Comparison of ENCODE assay signal across 32 cellular contexts in the genomic region with DNA sequence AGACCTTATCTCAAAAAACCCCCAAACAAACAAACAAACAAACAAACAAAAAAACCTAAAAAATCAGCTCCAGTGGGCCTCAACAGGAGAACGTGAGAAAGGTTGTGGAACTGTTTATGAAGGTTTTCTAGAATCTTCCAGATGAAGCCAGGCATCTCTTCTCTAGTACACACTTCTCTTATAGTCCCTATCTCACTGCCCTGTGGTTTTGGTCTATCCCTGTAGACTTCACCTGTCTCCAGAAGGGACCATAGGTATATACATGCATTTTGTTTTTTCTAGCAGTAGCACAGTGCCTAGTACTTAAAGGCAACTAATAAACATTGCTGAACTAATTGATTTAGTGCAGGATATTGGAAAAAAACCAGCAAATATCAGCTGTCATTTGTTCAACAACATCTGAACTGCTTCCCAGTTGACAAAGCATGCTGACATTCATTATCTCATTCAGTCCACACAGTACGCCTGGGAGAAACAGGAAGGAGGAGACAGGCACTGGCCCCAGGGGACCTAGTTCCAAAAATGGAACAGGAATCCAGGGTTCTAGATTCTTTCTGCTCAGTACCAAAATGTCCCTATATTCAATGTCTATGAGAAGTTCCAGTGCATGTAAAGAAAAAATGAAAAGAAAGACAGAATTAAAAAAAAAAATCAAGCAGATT. TPM values are rescaled to one million over a fixed set of nuclear protein-coding genes. Genes with fewer than 3 reads are reported as not detected.
"Had no signal": no experiment of that assay in that cellular context is flagged by ENCODE, and none has a peak within 500 bp of the region (broad histone marks: within the 10 kb centered on the region; RNA-seq: fewer than 3 reads in every experiment).

No MANE protein-coding gene starts in this region.

- H3K4me1 ChIP-seq: parathyroid adenoma, psoas muscle, right lobe of liver, sigmoid colon, thyroid gland, upper lobe of left lung, vagina had no signal

- H3K4me3 ChIP-seq: psoas muscle, right lobe of liver, sigmoid colon, stomach, thoracic aorta, thyroid gland, tibial nerve, upper lobe of left lung, vagina had no signal

- H3K27ac ChIP-seq: neutrophil, parathyroid adenoma, psoas muscle, right lobe of liver, sigmoid colon, stomach, thoracic aorta, thyroid gland, tibial nerve, upper lobe of left lung, vagina had no signal

- H3K4me3 Mint-ChIP-seq: naive thymus-derived CD8-positive, alpha-beta T cell; natural killer cell treated with Interleukin-12 subunit alpha and Interleukin-12 subunit beta and Interleukin-15 and Interleukin-18, amount 100 ng/mL, for 72 hours; nephron progenitor cell; neural crest cell; stimulated activated effector memory CD8-positive, alpha-beta T cell treated with anti-CD3 and anti-CD28 coated beads, Interleukin-12 subunit alpha, Interleukin-12 subunit beta, amount 100 ng/mL, for 72 hours; stimulated activated naive B cell treated with anti-CD40 and anti-IgM and Interleukin-4, amounts not matched to agents 10 μg/mL and 1 μg/mL and 100 μg/mL, for 72 hours; stimulated activated naive CD8-positive, alpha-beta T cell treated with anti-CD3 and anti-CD28 coated beads, Interleukin-15, Interleukin-2, amounts not matched to agents 100 ng/mL and 50 ng/mL, for 24 hours had no signal

- H3K36me3 ChIP-seq: neutrophil, right lobe of liver, sigmoid colon, stomach, thoracic aorta, thyroid gland, tibial nerve, upper lobe of left lung, vagina had no signal

- H3K36me3 Mint-ChIP-seq: natural killer cell treated with Interleukin-12 subunit alpha and Interleukin-12 subunit beta and Interleukin-15 and Interleukin-18, amount 100 ng/mL, for 72 hours; stimulated activated effector memory CD8-positive, alpha-beta T cell treated with anti-CD3 and anti-CD28 coated beads, Interleukin-12 subunit alpha, Interleukin-12 subunit beta, amount 100 ng/mL, for 72 hours; stimulated activated naive B cell treated with anti-CD40 and anti-IgM and Interleukin-4, amounts not matched to agents 10 μg/mL and 1 μg/mL and 100 μg/mL, for 72 hours had no signal

- H3K9me3 Mint-ChIP-seq: stimulated activated effector memory CD8-positive, alpha-beta T cell treated with anti-CD3 and anti-CD28 coated beads, Interleukin-12 subunit alpha, Interleukin-12 subunit beta, amount 100 ng/mL, for 72 hours; stimulated activated naive CD8-positive, alpha-beta T cell treated with anti-CD3 and anti-CD28 coated beads, Interleukin-15, Interleukin-2, amounts not matched to agents 100 ng/mL and 50 ng/mL, for 24 hours had no signal

- H3K27ac Mint-ChIP-seq: naive thymus-derived CD8-positive, alpha-beta T cell; natural killer cell treated with Interleukin-12 subunit alpha and Interleukin-12 subunit beta and Interleukin-15 and Interleukin-18, amount 100 ng/mL, for 72 hours; nephron progenitor cell; progenitor cell of endocrine pancreas; stimulated activated effector memory CD8-positive, alpha-beta T cell treated with anti-CD3 and anti-CD28 coated beads, Interleukin-12 subunit alpha, Interleukin-12 subunit beta, amount 100 ng/mL, for 72 hours; stimulated activated naive B cell treated with anti-CD40 and anti-IgM and Interleukin-4, amounts not matched to agents 10 μg/mL and 1 μg/mL and 100 μg/mL, for 72 hours; stimulated activated naive CD8-positive, alpha-beta T cell treated with anti-CD3 and anti-CD28 coated beads, Interleukin-15, Interleukin-2, amounts not matched to agents 100 ng/mL and 50 ng/mL, for 24 hours had no signal

- H3K4me1 Mint-ChIP-seq: naive thymus-derived CD8-positive, alpha-beta T cell; stimulated activated effector memory CD8-positive, alpha-beta T cell treated with anti-CD3 and anti-CD28 coated beads, Interleukin-12 subunit alpha, Interleukin-12 subunit beta, amount 100 ng/mL, for 72 hours; stimulated activated naive B cell treated with anti-CD40 and anti-IgM and Interleukin-4, amounts not matched to agents 10 μg/mL and 1 μg/mL and 100 μg/mL, for 72 hours had no signal

- H3K9me3 ChIP-seq: neutrophil, psoas muscle, right lobe of liver, sigmoid colon, stomach, thoracic aorta, thyroid gland, upper lobe of left lung, vagina had no signal

- ATAC-seq: naive thymus-derived CD8-positive, alpha-beta T cell; natural killer cell treated with Interleukin-12 subunit alpha and Interleukin-12 subunit beta and Interleukin-15 and Interleukin-18, amount 100 ng/mL, for 72 hours; psoas muscle; right cardiac atrium; right lobe of liver; stimulated activated effector memory CD8-positive, alpha-beta T cell treated with anti-CD3 and anti-CD28 coated beads, Interleukin-12 subunit alpha, Interleukin-12 subunit beta, amount 100 ng/mL, for 72 hours; stimulated activated naive B cell treated with anti-CD40 and anti-IgM and Interleukin-4, amounts not matched to agents 10 μg/mL and 1 μg/mL and 100 μg/mL, for 72 hours had no signal

- H3K27me3 ChIP-seq: right lobe of liver, sigmoid colon, thyroid gland, tibial nerve, upper lobe of left lung, vagina had no signal

- DNase-seq: naive thymus-derived CD8-positive, alpha-beta T cell; nephron progenitor cell; nucleus accumbens; posterior cingulate gyrus; psoas muscle; right cardiac atrium; right lobe of liver; sigmoid colon; small intestine; stimulated activated CD4-positive, alpha-beta T cell treated with anti-CD3 and anti-CD28 coated beads, Interleukin-15, amount 100 ng/mL, for 24 hours; stimulated activated CD4-positive, alpha-beta T cell treated with anti-CD3 and anti-CD28 coated beads, Interleukin-2, amount 100 ng/mL, for 24 hours; stimulated activated CD4-positive, alpha-beta T cell treated with anti-CD3 and anti-CD28 coated beads, Interleukin-2, amount 100 ng/mL, for 48 hours; stimulated activated CD4-positive, alpha-beta T cell treated with anti-CD3 and anti-CD28 coated beads, Interleukin-4, amount 100 ng/mL, for 24 hours; stimulated activated naive B cell treated with anti-CD40 and anti-IgM and Interleukin-4, amounts not matched to agents 10 μg/mL and 1 μg/mL and 100 μg/mL, for 72 hours; stimulated activated naive CD4-positive, alpha-beta T cell treated with Interleukin-2 at 50 U/mL for 16 hours; stomach; thyroid gland; trophoblast cell; upper lobe of left lung had no signal

RNA-seq across cellular contexts. Expression of gene C10orf67, which starts 59.8 kb away (rescaled TPM):
- total RNA-seq: natural killer cell treated with Interleukin-12 subunit alpha and Interleukin-12 subunit beta and Interleukin-15 and Interleukin-18, amount 100 ng/mL, for 72 hours; osteocyte; progenitor cell of endocrine pancreas; right lobe of liver; sigmoid colon; subcutaneous adipose tissue; thoracic aorta; ureter; vagina had no signal
